In the genomic region with DNA sequence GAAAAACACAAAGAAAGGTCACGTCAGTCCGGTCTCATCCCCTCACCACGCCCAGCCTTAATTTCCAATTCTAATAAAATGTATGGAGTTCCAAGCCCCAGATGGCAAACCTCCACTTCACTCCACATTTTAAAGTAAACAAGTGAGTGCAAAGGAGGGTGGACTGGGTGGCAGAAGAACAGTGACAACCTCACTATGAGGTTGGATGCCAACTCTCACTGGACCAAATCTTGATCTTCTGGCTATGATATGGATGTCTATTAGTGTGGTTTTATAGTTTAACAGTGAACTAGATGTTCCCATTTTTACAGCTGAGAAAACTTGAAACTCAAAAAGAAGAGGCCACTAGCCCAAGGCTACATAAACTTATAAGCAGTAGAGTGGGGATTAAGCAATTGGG, we compare ENCODE assay signal across 24 cellular contexts. TPM values are rescaled to one million over a fixed set of nuclear protein-coding genes. Genes with fewer than 3 reads are reported as not detected.
A peak's percentile ranks its signal among the peaks of the same experiment; 100 is the strongest.
DNase-seq lines count a peak whose midpoint lies in the region; ATAC-seq and TF ChIP-seq lines count a peak whose summit lies in the region.
"Had no signal": no experiment of that assay in that cellular context is flagged by ENCODE, and none has a peak within 500 bp of the region (broad histone marks: within the 10 kb centered on the region; RNA-seq: fewer than 3 reads in every experiment).

No MANE protein-coding gene starts in this region.

- H3K4me1 ChIP-seq in heart right ventricle: peaks cover 7 to 67% (median 44%) of the 10 kb centered on the region in 9 donors
- H3K4me1 ChIP-seq: BLaER1, Caco-2 had no signal

- CTCF ChIA-PET in CD4-positive, alpha-beta T cell (lab: Charles Lee): no interaction called here

- H3K9me3 Mint-ChIP-seq in nephron: no peaks in the 10 kb centered on the region
- no peaks in the 10 kb centered on the region for H3K9me3 Mint-ChIP-seq in CD4-positive, alpha-beta T cell
- H3K9me3 Mint-ChIP-seq: CD8-positive, alpha-beta T cell had no signal

- H3K27ac Mint-ChIP-seq in nephron: peak overlapping the region in 2 of 3 experiments; percentile 94 to 98
- no peak overlapping the region for H3K27ac Mint-ChIP-seq in CD4-positive, alpha-beta T cell
- H3K27ac Mint-ChIP-seq: CD8-positive, alpha-beta T cell had no signal

- peaks cover 60% of the 10 kb centered on the region for H3K4me1 Mint-ChIP-seq in nephron
- no peaks in the 10 kb centered on the region for H3K4me1 Mint-ChIP-seq in CD4-positive, alpha-beta T cell (ENCODE audit: low read depth)

- POLR2A ChIA-PET in CD4-positive, alpha-beta T cell (lab: Charles Lee): no interaction called here

- DNase-seq in heart right ventricle (no peak), Right ventricle myocardium inferior (ENCODE audit: missing footprints) (no peak), activated T-cell treated with anti-CD3 and anti-CD28 coated beads for 4 hours (no peak)
- no peak for DNase-seq in CD4-positive, alpha-beta T cell
- DNase-seq: Caco-2; CD8-positive, alpha-beta T cell; DMS79 treated with DMSO at 0.1 percent for 48 hours; Kasumi-1; MV-4-11; NCI-H1105; NCI-H1436 treated with DMSO at 0.1 percent for 48 hours; NCI-H187 treated with DMSO at 0.1 percent for 48 hours; NCI-H2171 treated with DMSO at 0.1 percent for 48 hours; NCI-H345; NCI-H510A treated with DMSO at 0.1 percent for 48 hours; SHP77 treated with DMSO at 0.1 percent for 48 hours had no signal

- WGBS in heart right ventricle, 2 donors: 91 to 97% methylated on average over 3 of the region's 3 CpGs

- intact Hi-C loops in heart right ventricle (cut with DNase I): no loop called here
- intact Hi-C loops in Right ventricle myocardium inferior (cut with DNase I): no loop called here
- intact Hi-C loops in CD4-positive, alpha-beta T cell (cut with DNase I, micrococcal nuclease): no loop called here

- H3K4me3 Mint-ChIP-seq in nephron: no peak overlapping the region
- no peak overlapping the region for H3K4me3 Mint-ChIP-seq in CD4-positive, alpha-beta T cell
- H3K4me3 Mint-ChIP-seq: CD8-positive, alpha-beta T cell had no signal

- H3K36me3 Mint-ChIP-seq in nephron (ENCODE audit: low read depth): peaks cover 49% of the 10 kb centered on the region
- no peaks in the 10 kb centered on the region for H3K36me3 Mint-ChIP-seq in CD4-positive, alpha-beta T cell (ENCODE audit: low read depth)
- H3K36me3 Mint-ChIP-seq: CD8-positive, alpha-beta T cell had no signal

- no peaks in the 10 kb centered on the region for H3K27me3 Mint-ChIP-seq in nephron (ENCODE audit: low read depth)
- peaks cover 48% of the 10 kb centered on the region for H3K27me3 Mint-ChIP-seq in CD4-positive, alpha-beta T cell

- peaks cover 0 to 45% (median 12%) of the 10 kb centered on the region in 9 donors for H3K36me3 ChIP-seq in heart right ventricle

- peak overlapping the region in 9 of 10 donors; percentile 22 to 89 (median 85) for H3K27ac ChIP-seq in heart right ventricle
- H3K27ac ChIP-seq in VCaP: peak overlapping the region; percentile 68
- no peak overlapping the region for H3K27ac ChIP-seq in CD4-positive, alpha-beta T cell (ENCODE audit: low read depth, low read length)
- H3K27ac ChIP-seq: BLaER1 had no signal

- no peak for TF ChIP-seq CTCF in heart right ventricle (IDR thresholded peaks at IDR 0.05)
- no peak for TF ChIP-seq CTCF in VCaP (conservative IDR thresholded peaks at IDR 0.05)
- no peak for TF ChIP-seq CTCF in nephron (IDR thresholded peaks at IDR 0.05; ENCODE audit: unreplicated experiment in 3 of 3)
- TF ChIP-seq CTCF in CD4-positive, alpha-beta T cell (IDR thresholded peaks at IDR 0.05): no peak

- ATAC-seq in heart right ventricle (no peak), Right ventricle myocardium inferior (no peak), GM19395 (IDR thresholded peaks at IDR 0.05; ENCODE audit: unreplicated experiment) (no peak)
- no peak for ATAC-seq in CD4-positive, alpha-beta T cell (ENCODE audit: poor library complexity)
- ATAC-seq: CD8-positive, alpha-beta T cell; HepG2; K562; Panc1 had no signal

- H3K27me3 ChIP-seq in heart right ventricle: peaks cover 0 to 5% (median 0%) of the 10 kb centered on the region in 7 donors
- H3K27me3 ChIP-seq in CD4-positive, alpha-beta T cell (ENCODE audit: control insufficient read depth, insufficient read depth, low read length): peaks cover 36% of the 10 kb centered on the region
- H3K27me3 ChIP-seq: BLaER1 had no signal

- no peaks in the 10 kb centered on the region for H3K9me3 ChIP-seq in heart right ventricle
- H3K9me3 ChIP-seq in CD4-positive, alpha-beta T cell (ENCODE audit: control insufficient read depth, low read length): no peaks in the 10 kb centered on the region
- H3K9me3 ChIP-seq: Caco-2 had no signal

- no peak overlapping the region for H3K4me3 ChIP-seq in heart right ventricle
- H3K4me3 ChIP-seq: BLaER1, K562 had no signal

RNA-seq across cellular contexts. Expression of gene ZNF697, which starts 21.9 kb away (rescaled TPM):
- total RNA-seq in heart right ventricle (10 to 100 TPM in 7 of 10 donors, 1 to 10 TPM in 3; 7.7 to 14.1 (median 10.4) TPM), Right ventricle myocardium inferior (8.8 TPM)
- 1 to 10 TPM; 2.3 to 3.1 TPM for polyA plus RNA-seq in heart right ventricle
- total RNA-seq in CD4-positive, alpha-beta T cell: under 1 TPM; 0.05 to 0.06 TPM
- total RNA-seq: CD8-positive, alpha-beta T cell; OCI-LY7 had no signal
